ENCODE assay signal across 7 cellular contexts in genomic region chr4:14810121-14810520, GRCh38.
"Had no signal": no experiment of that assay in that cellular context is flagged by ENCODE, and none has a peak within 500 bp of the region (broad histone marks: within the 10 kb centered on the region; RNA-seq: fewer than 3 reads in every experiment).

No MANE protein-coding gene starts in this region.

- DNase-seq: IMR-90, KBM-7, KG1 had no signal

- H3K27me3 Mint-ChIP-seq: IgD-negative memory B cell had no signal

- ATAC-seq: HepG2, K562 had no signal

- H3K4me3 ChIP-seq: K562 had no signal

- H3K36me3 Mint-ChIP-seq: IgD-negative memory B cell had no signal

- H3K27ac ChIP-seq: HL-60 had no signal

- H3K27ac Mint-ChIP-seq: IgD-negative memory B cell had no signal

- H3K4me3 Mint-ChIP-seq: IgD-negative memory B cell had no signal
